Comparison of ENCODE assay signal across 10 cellular contexts in the genomic region with DNA sequence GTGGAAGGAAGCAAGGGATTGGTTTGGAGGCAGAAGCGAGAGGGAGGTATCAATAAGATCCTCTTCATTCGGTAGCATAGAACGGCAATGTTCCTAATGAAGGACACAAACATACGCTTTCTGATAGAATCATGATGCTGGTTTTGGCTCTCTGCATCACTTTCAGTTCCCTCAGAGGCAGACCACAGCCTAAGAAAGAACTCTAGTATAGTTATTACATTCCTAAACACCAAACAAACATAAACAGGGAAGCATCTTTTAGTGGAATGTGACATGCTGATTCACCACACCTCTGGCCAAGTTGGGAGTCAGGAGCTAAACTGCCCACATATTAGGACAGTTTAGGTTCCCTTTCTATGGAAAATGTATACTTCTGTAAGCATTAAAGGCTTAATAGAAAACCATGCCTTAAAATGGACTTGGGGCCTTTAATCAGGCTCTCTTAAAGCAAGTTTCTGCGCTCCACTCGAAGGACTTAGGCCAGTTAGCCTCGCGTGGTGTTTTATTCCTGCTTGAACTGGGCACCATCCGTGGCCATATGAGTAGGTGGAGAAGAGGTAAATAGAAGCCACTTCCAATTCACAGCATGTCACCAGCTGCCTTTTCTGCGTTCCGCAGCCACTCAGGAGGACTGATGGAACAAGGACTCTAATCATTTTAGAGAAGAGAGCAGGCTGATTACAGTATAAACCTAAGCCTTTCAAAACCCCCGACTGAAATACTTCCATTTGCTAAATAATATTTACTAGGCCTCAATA. TPM values are rescaled to one million over a fixed set of nuclear protein-coding genes. Genes with fewer than 3 reads are reported as not detected.
DNase-seq lines count a peak whose midpoint lies in the region; ATAC-seq and TF ChIP-seq lines count a peak whose summit lies in the region.
"Had no signal": no experiment of that assay in that cellular context is flagged by ENCODE, and none has a peak within 500 bp of the region (broad histone marks: within the 10 kb centered on the region; RNA-seq: fewer than 3 reads in every experiment).

No MANE protein-coding gene starts in this region.

- DNase-seq in Right ventricle myocardium inferior (ENCODE audit: missing footprints) (no peak), left ventricle myocardium inferior (no peak), cerebellum (ENCODE audit: low spot score) (peak; percentile 59), upper lobe of right lung (no peak), mesendoderm (no peak), H7 (no peak)
- DNase-seq: activated CD4-positive, alpha-beta T cell treated with anti-CD3 and anti-CD28 coated beads for 36 hours; hippocampal formation had no signal

- H3K4ac ChIP-seq in mesendoderm (ENCODE audit: low read depth, low read length), result no peak overlapping the region

- H3K4me3 ChIP-seq in left ventricle myocardium inferior, result no peak overlapping the region
- no peak overlapping the region for H3K4me3 ChIP-seq in upper lobe of right lung
- no peak overlapping the region for H3K4me3 ChIP-seq in mesendoderm (ENCODE audit: low read length)
- no peak overlapping the region for H3K4me3 ChIP-seq in H7 (ENCODE audit: insufficient read depth, low read depth, low read length)

- no peak overlapping the region for H3K56ac ChIP-seq in mesendoderm (ENCODE audit: low read length)

- H3K23ac ChIP-seq in mesendoderm (ENCODE audit: low read length), result no peak overlapping the region

- H2BK120ac ChIP-seq in mesendoderm (ENCODE audit: low read depth, low read length), result no peak overlapping the region

- ATAC-seq in Right ventricle myocardium inferior (peak; percentile 28), HG03039 (IDR thresholded peaks at IDR 0.05; ENCODE audit: unreplicated experiment) (peak; percentile 70), upper lobe of right lung (peak; percentile 51), HG02763 (IDR thresholded peaks at IDR 0.05; ENCODE audit: unreplicated experiment) (no peak)
- ATAC-seq: activated CD4-positive, alpha-beta T cell treated with anti-CD3 and anti-CD28 coated beads for 36 hours had no signal

- no peak overlapping the region for H2BK5ac ChIP-seq in mesendoderm (ENCODE audit: low read length)

- H3K27me3 ChIP-seq in left ventricle myocardium inferior (ENCODE audit: low read depth) (no peaks in the 10 kb centered on the region), upper lobe of right lung (no peaks in the 10 kb centered on the region), mesendoderm (ENCODE audit: insufficient read depth, low read length, poor library complexity) (no peaks in the 10 kb centered on the region), H7 (ENCODE audit: control insufficient read depth, insufficient read depth, low read length) (no peaks in the 10 kb centered on the region)

- TF ChIP-seq CTCF in left ventricle myocardium inferior (IDR thresholded peaks at IDR 0.05; ENCODE audit: borderline replicate concordance), result no peak
- TF ChIP-seq CTCF in upper lobe of right lung (IDR thresholded peaks at IDR 0.05), result no peak

- H3K9ac ChIP-seq in mesendoderm (ENCODE audit: low read length), result no peak overlapping the region

- peaks cover 29% of the 10 kb centered on the region for H3K4me1 ChIP-seq in left ventricle myocardium inferior
- H3K4me1 ChIP-seq in upper lobe of right lung, result no peaks in the 10 kb centered on the region
- no peaks in the 10 kb centered on the region for H3K4me1 ChIP-seq in mesendoderm (ENCODE audit: control insufficient read depth, low read depth, low read length)

- H3K9me3 ChIP-seq in left ventricle myocardium inferior (replicated peaks) (no peaks in the 10 kb centered on the region), upper lobe of right lung (no peaks in the 10 kb centered on the region)

- H2BK15ac ChIP-seq in mesendoderm (replicated peaks; ENCODE audit: low read depth), result no peak overlapping the region

- peaks cover 8% of the 10 kb centered on the region for H3K36me3 ChIP-seq in left ventricle myocardium inferior
- H3K36me3 ChIP-seq in upper lobe of right lung, result peaks cover 3% of the 10 kb centered on the region
- H3K36me3 ChIP-seq in mesendoderm (ENCODE audit: control insufficient read depth, insufficient read depth, low read length), result no peaks in the 10 kb centered on the region
- no peaks in the 10 kb centered on the region for H3K36me3 ChIP-seq in H7 (replicated peaks; ENCODE audit: control insufficient read depth, insufficient read depth, low read length)

- no peak overlapping the region for H3K18ac ChIP-seq in mesendoderm (ENCODE audit: low read length)

- H2AK5ac ChIP-seq in mesendoderm (ENCODE audit: low read length), result no peak overlapping the region

- no peak overlapping the region for H3K27ac ChIP-seq in left ventricle myocardium inferior (replicated peaks)
- no peak overlapping the region for H3K27ac ChIP-seq in upper lobe of right lung
- no peak overlapping the region for H3K27ac ChIP-seq in mesendoderm (ENCODE audit: low read depth, low read length)

- no peak overlapping the region for H3K4me2 ChIP-seq in mesendoderm (ENCODE audit: low read length)

- H3K79me1 ChIP-seq in mesendoderm (ENCODE audit: low read length), result no peaks in the 10 kb centered on the region

- no peak overlapping the region for H4K5ac ChIP-seq in mesendoderm (ENCODE audit: low read length)

- H3K79me2 ChIP-seq in mesendoderm (ENCODE audit: control insufficient read depth, insufficient read depth, low read length), result no peaks in the 10 kb centered on the region

- intact Hi-C loops in Right ventricle myocardium inferior (cut with DNase I) (no loop called here), left ventricle myocardium inferior (cut with micrococcal nuclease) (no loop called here), upper lobe of right lung (cut with DNase I) (no loop called here)

- H4K8ac ChIP-seq in mesendoderm (ENCODE audit: low read depth, low read length), result no peak overlapping the region

- no CpG with 5 or more reads among the region's 12 CpGs for WGBS in mesendoderm (ENCODE audit: extremely low coverage, insufficient coverage, low lambda C conversion rate)

RNA-seq across cellular contexts. Expression of gene CD47, which starts 53.7 kb away (rescaled TPM):
- total RNA-seq in Right ventricle myocardium inferior (44.2 TPM), left ventricle myocardium inferior (35.9 TPM), cerebellum (194 TPM), upper lobe of right lung (228 TPM)
- 4.5 TPM for polyA plus RNA-seq in mesendoderm (2013, experiment 1 of 2)
- polyA plus RNA-seq in mesendoderm (2013, experiment 2 of 2), result 5.3 TPM
- total RNA-seq in H7 (2014; rRNA removed; shearing (Covaris generic)), result 8.3 and 14.4 TPM in 2 replicates
